ENCODE assay signal across 24 cellular contexts in genomic region chr15:78552597-78552996, GRCh38. TPM values are rescaled to one million over a fixed set of nuclear protein-coding genes. Genes with fewer than 3 reads are reported as not detected.
DNase-seq lines count a peak whose midpoint lies in the region; ATAC-seq, FAIRE-seq and TF ChIP-seq lines count a peak whose summit lies in the region.
"Had no signal": no experiment of that assay in that cellular context is flagged by ENCODE, and none has a peak within 500 bp of the region (broad histone marks: within the 10 kb centered on the region; RNA-seq: fewer than 3 reads in every experiment).

No MANE protein-coding gene starts in this region.

- H3K4me1 ChIP-seq in DND-41 (ENCODE audit: insufficient read depth, low read length) = no peaks in the 10 kb centered on the region
- H3K4me1 ChIP-seq in RWPE2 (ENCODE audit: insufficient read depth, poor library complexity, severe bottlenecking) = no peaks in the 10 kb centered on the region
- no peaks in the 10 kb centered on the region for H3K4me1 ChIP-seq in H1 (replicated peaks in 1 of 4; ENCODE audit: control insufficient read depth in 3 of 4, insufficient read depth in 4 of 4, low read length in 3 of 4)
- H3K4me1 ChIP-seq: BE2C, HAP-1 had no signal

- no peak for FAIRE-seq in H1 (lab: Jason Lieb, UNC)
- FAIRE-seq: GM18507, RCC 7860 had no signal

- H4K20me1 ChIP-seq in DND-41 (ENCODE audit: insufficient read depth, low read length) = 0 out of 2 replicates have a peak, but pooled peaks cover 6% of the 10 kb centered on the region
- peaks cover 0 to 1% of the 10 kb centered on the region in 2 experiments for H4K20me1 ChIP-seq in H1 (replicated peaks in 1 of 2; ENCODE audit: control insufficient read depth in 1 of 2, insufficient read depth in 2 of 2, low read length in 2 of 2)

- no peak for DNase-seq in DND-41
- no peak for DNase-seq in HEK293T (ENCODE audit: extremely low spot score)
- no peak for DNase-seq in RWPE2 (ENCODE audit: low spot score)
- DNase-seq in H1 (ENCODE audit: low read depth in 1 of 2, low spot score in 2 of 2) = no peak
- DNase-seq in natural killer cell treated with Interleukin-12 subunit alpha and Interleukin-12 subunit beta and Interleukin-15 and Interleukin-18, amount 100 ng/mL, for 72 hours (ENCODE audit: low spot score) = no peak
- DNase-seq: BE2C; CD8-positive, alpha-beta memory T cell; DMS79 treated with DMSO at 0.1 percent for 48 hours; Kasumi-1; NCI-H1105 treated with DMSO at 0.1 percent for 48 hours; NCI-H146; NCI-H1930; NCI-H226; NCI-H510A; T-cell had no signal

- no peak overlapping the region for H4K8ac ChIP-seq in H1 (ENCODE audit: extremely low read depth, insufficient read depth, low read length)

- H2BK20ac ChIP-seq in H1 (ENCODE audit: low read length) = no peak overlapping the region

- no peak overlapping the region for H3K23ac ChIP-seq in H1 (ENCODE audit: insufficient read length)

- H3K9me3 ChIP-seq in DND-41 (ENCODE audit: insufficient read depth, low read length, severe bottlenecking) = no peaks in the 10 kb centered on the region
- no peaks in the 10 kb centered on the region for H3K9me3 ChIP-seq in RWPE2 (ENCODE audit: severe bottlenecking)
- no peaks in the 10 kb centered on the region for H3K9me3 ChIP-seq in H1 (ENCODE audit: insufficient read depth in 2 of 2, low read depth in 1 of 2, low read length in 1 of 2)
- H3K9me3 ChIP-seq: BE2C, HAP-1 had no signal

- no peak overlapping the region for H4K91ac ChIP-seq in H1 (replicated peaks; ENCODE audit: insufficient read length, low read length)

- no peak overlapping the region for H2BK15ac ChIP-seq in H1 (ENCODE audit: low read length)

- 0 out of 2 replicates have a peak, but pooled peaks cover 2% of the 10 kb centered on the region for H3K23me2 ChIP-seq in H1 (ENCODE audit: low read depth, low read length)

- H3K27me3 Mint-ChIP-seq in natural killer cell treated with Interleukin-12 subunit alpha and Interleukin-12 subunit beta and Interleukin-15 and Interleukin-18, amount 100 ng/mL, for 72 hours = peaks cover 0 to 2% of the 10 kb centered on the region in 2 donors
- H3K27me3 Mint-ChIP-seq: T-cell had no signal

- TF ChIP-seq CTCF in DND-41 (IDR thresholded peaks at IDR 0.05; ENCODE audit: borderline replicate concordance, extremely low read depth, low read length, poor library complexity, severe bottlenecking) (no peak), RWPE2 (IDR thresholded peaks at IDR 0.05; ENCODE audit: poor library complexity, severe bottlenecking) (no peak), H1 (IDR thresholded peaks at IDR 0.05; ENCODE audit: control extremely low read depth in 1 of 3, insufficient read depth in 1 of 3, low read depth in 1 of 3, low read length in 3 of 3) (no peak)

- WGBS in H1 (ENCODE audit: extremely low coverage in 1 of 2, insufficient coverage in 1 of 2, insufficient read length in 1 of 2, insufficient replicate concordance in 2 of 2, low coverage in 1 of 2, low lambda C conversion rate in 2 of 2, missing lambda C conversion rate in 1 of 2), 2 experiments = 93% methylated on average over 5 of the region's 5 CpGs; no CpG with 5 or more reads in 1 of the 2 experiments

- no peak overlapping the region for H3K18ac ChIP-seq in H1 (ENCODE audit: extremely low read depth, low read length)

- no peaks in the 10 kb centered on the region for H3K79me1 ChIP-seq in H1 (ENCODE audit: low read depth, low read length)

- no peaks in the 10 kb centered on the region for H3K9me3 Mint-ChIP-seq in natural killer cell treated with Interleukin-12 subunit alpha and Interleukin-12 subunit beta and Interleukin-15 and Interleukin-18, amount 100 ng/mL, for 72 hours
- H3K9me3 Mint-ChIP-seq: CD14-positive monocyte; CD8-positive, alpha-beta memory T cell; GM23338; T-cell; T-helper 2 cell treated with Interferon-gamma antibody and Interleukin-4, amounts not matched to agents 5 μg/mL and 100 μg/mL, for 36 hours had no signal

- H3K14ac ChIP-seq in H1 (ENCODE audit: insufficient read length) = no peak overlapping the region

- H3K56ac ChIP-seq in H1 (replicated peaks; ENCODE audit: insufficient read length, low read depth, low read length) = no peak overlapping the region

- H3K9ac ChIP-seq in DND-41 (ENCODE audit: low read depth, low read length) = no peak overlapping the region
- H3K9ac ChIP-seq in H1 (replicated peaks in 1 of 4; ENCODE audit: extremely low read depth in 1 of 4, low read depth in 3 of 4, low read length in 3 of 4) = no peak overlapping the region

- no peak for TF ChIP-seq EP300 in H1 (IDR thresholded peaks at IDR 0.05; ENCODE audit: borderline replicate concordance in 1 of 2, low read depth in 2 of 2, low read length in 2 of 2)

- ATAC-seq in DND-41 (ENCODE audit: insufficient read depth, low read depth) (peak; percentile 29; the same call in 2 of the 3 replicates), RWPE2 (ENCODE audit: low read depth) (0 out of 3 replicates have a peak, but pooled peaks have one; percentile 15), HG03571 (IDR thresholded peaks at IDR 0.05; ENCODE audit: unreplicated experiment) (no peak), GM21576 (IDR thresholded peaks at IDR 0.05; ENCODE audit: unreplicated experiment) (no peak)
- no peak for ATAC-seq in natural killer cell treated with Interleukin-12 subunit alpha and Interleukin-12 subunit beta and Interleukin-15 and Interleukin-18, amount 100 ng/mL, for 72 hours
- ATAC-seq: GM23338, T-cell had no signal

- peaks cover 20% of the 10 kb centered on the region for H3K36me3 Mint-ChIP-seq in natural killer cell treated with Interleukin-12 subunit alpha and Interleukin-12 subunit beta and Interleukin-15 and Interleukin-18, amount 100 ng/mL, for 72 hours

- POLR2A ChIA-PET in HEK293T (lab: Yijun Ruan, JAX) = interaction anchor here (5.6 to 6.6 kb wide), 2 partner anchors 12 to 13 kb away, joined by 53 to 58 read pairs; partner anchors contain the start of genes CHRNA5 and PSMA4
- POLR2A ChIA-PET in H1 (lab: Charles Lee; ENCODE audit: partially characterized antibody) = interaction anchor here (1.6 to 3.4 kb wide), 3 partner anchors 12 to 221 kb away, joined by 3 to 11 read pairs (median 11); partner anchors contain the start of genes CHRNA5 and PSMA4

- H3K27ac ChIP-seq in DND-41 (ENCODE audit: low read length) = no peak overlapping the region
- no peak overlapping the region for H3K27ac ChIP-seq in RWPE2 (ENCODE audit: poor library complexity, severe bottlenecking)
- no peak overlapping the region for H3K27ac ChIP-seq in H1 (ENCODE audit: low read depth, low read length)
- H3K27ac ChIP-seq: HL-60 had no signal

- H3K27ac Mint-ChIP-seq in natural killer cell treated with Interleukin-12 subunit alpha and Interleukin-12 subunit beta and Interleukin-15 and Interleukin-18, amount 100 ng/mL, for 72 hours = no peak overlapping the region
- H3K27ac Mint-ChIP-seq: CD14-positive monocyte; CD8-positive, alpha-beta memory T cell; GM23338; T-helper 2 cell treated with Interferon-gamma antibody and Interleukin-4, amounts not matched to agents 5 μg/mL and 100 μg/mL, for 36 hours had no signal

- H3K4me2 ChIP-seq in DND-41 (ENCODE audit: insufficient read depth, low read length) (no peak overlapping the region), H1 (ENCODE audit: insufficient read depth in 1 of 2, low read depth in 2 of 2, low read length in 2 of 2) (no peak overlapping the region)
- H3K4me2 ChIP-seq: GM23338 had no signal

- no peak overlapping the region for H2BK5ac ChIP-seq in H1 (ENCODE audit: low read depth, low read length)

- H3K4me3 Mint-ChIP-seq in natural killer cell treated with Interleukin-12 subunit alpha and Interleukin-12 subunit beta and Interleukin-15 and Interleukin-18, amount 100 ng/mL, for 72 hours = no peak overlapping the region
- H3K4me3 Mint-ChIP-seq: CD14-positive monocyte; CD8-positive, alpha-beta memory T cell; GM23338; T-cell; T-helper 2 cell treated with Interferon-gamma antibody and Interleukin-4, amounts not matched to agents 5 μg/mL and 100 μg/mL, for 36 hours had no signal

- CTCF ChIA-PET in HEK293T (lab: Yijun Ruan, JAX) (interaction anchor here (0.6 kb wide), 1 partner anchor 102 kb away, joined by 3 read pairs; no protein-coding TSS in a partner anchor), H1 (lab: Charles Lee; ENCODE audit: partially characterized antibody) (interaction anchor here (1.5 kb wide), 2 partner anchors 9 to 12 kb away, joined by 5 to 6 read pairs; partner anchors contain the start of gene CHRNA5)

- no peak for TF ChIP-seq POLR2A in H1 (IDR thresholded peaks at IDR 0.05; ENCODE audit: control extremely low read depth in 1 of 2, low read depth in 2 of 2, low read length in 2 of 2)

- H3K4ac ChIP-seq in H1 (replicated peaks; ENCODE audit: insufficient read length, low read depth, low read length) = no peak overlapping the region

- no peak overlapping the region for H2BK120ac ChIP-seq in H1 (replicated peaks; ENCODE audit: low read depth, low read length)

- H3K4me3 ChIP-seq in DND-41 (ENCODE audit: low read depth in 1 of 2, low read length in 2 of 2) = no peak overlapping the region
- no peak overlapping the region for H3K4me3 ChIP-seq in RWPE2 (ENCODE audit: severe bottlenecking)
- H3K4me3 ChIP-seq in H1 (ENCODE audit: extremely low read depth in 1 of 4, insufficient read depth in 2 of 4, low read depth in 3 of 4, low read length in 4 of 4) = no peak overlapping the region
- H3K4me3 ChIP-seq: GM23338, HAP-1 had no signal

- H2AFZ ChIP-seq in DND-41 (ENCODE audit: low read depth, low read length) (no peak overlapping the region), H1 (ENCODE audit: low read length) (no peak overlapping the region)
- H2AFZ ChIP-seq: GM23338 had no signal

- H2BK12ac ChIP-seq in H1 (ENCODE audit: low read depth, low read length) = 0 out of 2 replicates have a peak overlapping the region, but pooled peaks have one; percentile 22

- no peak overlapping the region for H2AK5ac ChIP-seq in H1 (ENCODE audit: low read depth, low read length)

- H3K27me3 ChIP-seq in DND-41 (ENCODE audit: insufficient read depth, low read length, poor library complexity) = no peaks in the 10 kb centered on the region
- H3K27me3 ChIP-seq in RWPE2 (ENCODE audit: insufficient read depth, poor library complexity, severe bottlenecking) = no peaks in the 10 kb centered on the region
- H3K27me3 ChIP-seq in H1 (replicated peaks in 1 of 4; ENCODE audit: control insufficient read depth in 3 of 4, extremely low read depth in 1 of 4, insufficient read depth in 3 of 4, low read length in 3 of 4) = no peaks in the 10 kb centered on the region
- H3K27me3 ChIP-seq: BE2C had no signal

- H3K36me3 ChIP-seq in DND-41 (ENCODE audit: insufficient read depth, low read length) = peaks cover 32% of the 10 kb centered on the region
- H3K36me3 ChIP-seq in RWPE2 (ENCODE audit: low read depth) = peaks cover 29% of the 10 kb centered on the region
- peaks cover 10 to 34% (median 24%) of the 10 kb centered on the region in 4 experiments for H3K36me3 ChIP-seq in H1 (ENCODE audit: control insufficient read depth in 2 of 4, insufficient read depth in 4 of 4, low read length in 3 of 4)

- H3K4me1 Mint-ChIP-seq in natural killer cell treated with Interleukin-12 subunit alpha and Interleukin-12 subunit beta and Interleukin-15 and Interleukin-18, amount 100 ng/mL, for 72 hours (ENCODE audit: low read depth in 2 of 2) = peaks cover 0 to 3% of the 10 kb centered on the region in 2 donors
- H3K4me1 Mint-ChIP-seq: CD8-positive, alpha-beta memory T cell; GM23338 had no signal

- TF ChIP-seq RAD21 in H1 (IDR thresholded peaks at IDR 0.05 in 1 of 2, conservative IDR thresholded peaks at IDR 0.05 in 1 of 2; ENCODE audit: low read depth in 2 of 2, low read length in 2 of 2) = no peak

- H3K79me2 ChIP-seq in DND-41 (ENCODE audit: insufficient read depth, low read length) (no peaks in the 10 kb centered on the region), H1 (ENCODE audit: control insufficient read depth in 1 of 2, insufficient read depth in 2 of 2, low read length in 2 of 2) (no peaks in the 10 kb centered on the region)

- no peak overlapping the region for H4K5ac ChIP-seq in H1 (ENCODE audit: insufficient read length, low read depth, low read length)

RNA-seq across cellular contexts. Expression of gene PSMA4, which starts 12.4 kb away (rescaled TPM):
- total RNA-seq in H1 (2021; fragmentation: NEBNext Ultra II Directional; extraction: Animal tissue kit (Norgen Biotek cat#: 25700)) = 336 and 348 TPM in 2 replicates
- polyA plus RNA-seq in H1 (2011; rRNA removed) = 217 and 445 TPM in 2 replicates
- polyA plus RNA-seq in H1 (2011; cell fraction: cytosol; rRNA removed) = 436 TPM
- 58.9 TPM for polyA plus RNA-seq in H1 (2011; cell fraction: nucleus; rRNA removed)
- 277 to 542 TPM (median 359 TPM) in 4 replicates for polyA plus RNA-seq in H1 (2012, experiment 1 of 2)
- 76.0 TPM for polyA plus RNA-seq in H1 (2012, experiment 2 of 2)
- 592 TPM for polyA plus RNA-seq in H1 (2013, experiment 1 of 2)
- 625 TPM for polyA plus RNA-seq in H1 (2013, experiment 2 of 2)
- polyA minus RNA-seq in H1 (2011; rRNA and poly(A)+ RNA removed) = 129 and 188 TPM in 2 replicates
- 73.0 TPM for polyA minus RNA-seq in H1 (2011; cell fraction: cytosol; rRNA and poly(A)+ RNA removed)
- 49.9 TPM for polyA minus RNA-seq in H1 (2011; cell fraction: nucleus; rRNA and poly(A)+ RNA removed)
- 100 to 1,000 TPM; 144 to 286 TPM for total RNA-seq in natural killer cell treated with Interleukin-12 subunit alpha and Interleukin-12 subunit beta and Interleukin-15 and Interleukin-18, amount 100 ng/mL, for 72 hours

RNA-seq across cellular contexts. Expression of gene CHRNA5, which starts 12.7 kb away (rescaled TPM):
- 29.3 and 31.4 TPM in 2 replicates for total RNA-seq in H1 (2021; fragmentation: NEBNext Ultra II Directional; extraction: Animal tissue kit (Norgen Biotek cat#: 25700))
- polyA plus RNA-seq in H1 (2011; rRNA removed) = 5.4 and 13.5 TPM in 2 replicates
- 13.9 TPM for polyA plus RNA-seq in H1 (2011; cell fraction: cytosol; rRNA removed)
- polyA plus RNA-seq in H1 (2011; cell fraction: nucleus; rRNA removed) = 2.2 TPM
- polyA plus RNA-seq in H1 (2012, experiment 1 of 2) = 16.4 to 27.3 TPM (median 20.3 TPM) in 4 replicates
- 11.1 TPM for polyA plus RNA-seq in H1 (2012, experiment 2 of 2)
- polyA plus RNA-seq in H1 (2013, experiment 1 of 2) = 28.8 TPM
- polyA plus RNA-seq in H1 (2013, experiment 2 of 2) = 38.9 TPM
- 9.5 and 11.1 TPM in 2 replicates for polyA minus RNA-seq in H1 (2011; rRNA and poly(A)+ RNA removed)
- 4.5 TPM for polyA minus RNA-seq in H1 (2011; cell fraction: cytosol; rRNA and poly(A)+ RNA removed)
- polyA minus RNA-seq in H1 (2011; cell fraction: nucleus; rRNA and poly(A)+ RNA removed) = 7.7 TPM
- total RNA-seq in natural killer cell treated with Interleukin-12 subunit alpha and Interleukin-12 subunit beta and Interleukin-15 and Interleukin-18, amount 100 ng/mL, for 72 hours = 1 to 10 TPM; 4.4 to 9.0 TPM
- polyA plus RNA-seq: CD14-positive monocyte had no signal

RNA-seq across cellular contexts. Expression of gene HYKK, which starts 45.2 kb away (rescaled TPM):
- 3.1 and 3.7 TPM in 2 replicates for total RNA-seq in H1 (2021; fragmentation: NEBNext Ultra II Directional; extraction: Animal tissue kit (Norgen Biotek cat#: 25700))
- 1.7 and 2.0 TPM in 2 replicates for polyA plus RNA-seq in H1 (2011; rRNA removed)
- polyA plus RNA-seq in H1 (2011; cell fraction: cytosol; rRNA removed) = 2.7 TPM
- 1.5 TPM for polyA plus RNA-seq in H1 (2011; cell fraction: nucleus; rRNA removed)
- 2.1 to 3.0 TPM (median 2.5 TPM) in 4 replicates for polyA plus RNA-seq in H1 (2012, experiment 1 of 2)
- 0.83 TPM for polyA plus RNA-seq in H1 (2012, experiment 2 of 2)
- 2.8 TPM for polyA plus RNA-seq in H1 (2013, experiment 1 of 2)
- 2.4 TPM for polyA plus RNA-seq in H1 (2013, experiment 2 of 2)
- polyA minus RNA-seq in H1 (2011; rRNA and poly(A)+ RNA removed) = 3.1 and 3.6 TPM in 2 replicates
- 2.0 TPM for polyA minus RNA-seq in H1 (2011; cell fraction: cytosol; rRNA and poly(A)+ RNA removed)
- 2.8 TPM for polyA minus RNA-seq in H1 (2011; cell fraction: nucleus; rRNA and poly(A)+ RNA removed)
- under 1 TPM; 0.50 to 0.56 TPM for total RNA-seq in natural killer cell treated with Interleukin-12 subunit alpha and Interleukin-12 subunit beta and Interleukin-15 and Interleukin-18, amount 100 ng/mL, for 72 hours
- polyA plus RNA-seq: CD14-positive monocyte had no signal

Comparison
In these comparisons a context has a peak if more than half of its experiments do, and no peak if none do; other contexts are left out.
1. ATAC-seq: peak in DND-41 (single experiment) and RWPE2 (single experiment); none in HG03571 (single experiment), GM21576 (single experiment) and natural killer cell treated with Interleukin-12 subunit alpha and Interleukin-12 subunit beta and Interleukin-15 and Interleukin-18, amount 100 ng/mL, for 72 hours (0 of 2).